In genomic region chr1:224113545-224113917, GRCh38 we compare ENCODE assay signal across 8 cellular contexts. TPM values are rescaled to one million over a fixed set of nuclear protein-coding genes. Genes with fewer than 3 reads are reported as not detected.
DNase-seq lines count a peak whose midpoint lies in the region; ATAC-seq, FAIRE-seq and TF ChIP-seq lines count a peak whose summit lies in the region.

No MANE protein-coding gene starts in this region.

- peak overlapping the region; percentile 93 for H2AFZ ChIP-seq in K562 (ENCODE audit: low read depth, low read length)

- POLR2A ChIA-PET in CD4-positive, alpha-beta T cell (lab: Charles Lee) = interaction anchor here (0.9 to 1.3 kb wide), 5 partner anchors 12 to 321 kb away, joined by 3 to 12 read pairs (median 5); partner anchors contain the start of genes DEGS1, NVL and WDR26
- POLR2A ChIA-PET in K562 (lab: Yijun Ruan, JAX) = interaction anchor here (0.9 kb wide), 1 partner anchor 346 kb away, joined by 4 read pairs; no protein-coding TSS in a partner anchor

- H3K4me2 ChIP-seq in K562 (ENCODE audit: insufficient read depth, low read length) = peak overlapping the region; percentile 88

- H3K4me3 ChIP-seq in K562 = peak overlapping the region; percentile 94

- H3K36me3 ChIP-seq in K562 (ENCODE audit: control insufficient read depth, insufficient read depth, low read length) = peaks cover 17% of the 10 kb centered on the region; the same call in 2 of the 3 replicates

- no peaks in the 10 kb centered on the region for H3K27me3 ChIP-seq in CD4-positive, alpha-beta T cell (ENCODE audit: control insufficient read depth, insufficient read depth, low read length)
- no peaks in the 10 kb centered on the region for H3K27me3 ChIP-seq in K562 (ENCODE audit: control insufficient read depth in 2 of 2, insufficient read depth in 2 of 2, low read length in 2 of 2)

- TF ChIP-seq RAD21 in K562 (CRISPR knock-in tag; conservative IDR thresholded peaks at IDR 0.05 in 1 of 2, IDR thresholded peaks at IDR 0.05 in 1 of 2) = no peak

- TF ChIP-seq POLR2A in K562 (conservative IDR thresholded peaks at IDR 0.05) = no peak

- 29% methylated on average over 2 of the region's 2 CpGs for WGBS in K562 (ENCODE audit: insufficient coverage, low coverage, missing lambda C conversion rate)

- peak overlapping the region; percentile 91 for H3K27ac ChIP-seq in CD4-positive, alpha-beta T cell (ENCODE audit: low read depth, low read length)
- H3K27ac ChIP-seq in K562 (ENCODE audit: extremely low read depth, low read depth, low read length) = peak overlapping the region; percentile 84; the same call in 1 of the 3 replicates

- peaks cover 7% of the 10 kb centered on the region; the same call in 1 of the 2 replicates for H4K20me1 ChIP-seq in K562 (replicated peaks; ENCODE audit: control insufficient read depth, insufficient read depth, low read length)

- peak overlapping the region; percentile 92 for H3K4me3 Mint-ChIP-seq in CD4-positive, alpha-beta T cell
- peak overlapping the region; percentile 87 to 98 (median 96) for H3K4me3 Mint-ChIP-seq in naive B cell

- peaks cover 49% of the 10 kb centered on the region for H3K79me2 ChIP-seq in K562 (ENCODE audit: control insufficient read depth, insufficient read depth, low read length)

- no peak for DNase-seq in CD4-positive, alpha-beta T cell
- no peak for DNase-seq in K562 (ENCODE audit: extremely low read depth in 1 of 4, low spot score in 3 of 4)
- no peak for DNase-seq in naive B cell
- DNase-seq in DMS79 treated with DMSO at 0.1 percent for 48 hours (lab: John Stamatoyannopoulos, UW) = no peak
- DNase-seq in CD1c-positive myeloid dendritic cell (ENCODE audit: extremely low spot score) = no peak
- DNase-seq in AG08395 (ENCODE audit: low spot score) = no peak
- DNase-seq in inferior parietal cortex (ENCODE audit: extremely low spot score) = no peak

- H3K27me3 Mint-ChIP-seq in CD4-positive, alpha-beta T cell = peaks cover 8% of the 10 kb centered on the region
- no peaks in the 10 kb centered on the region for H3K27me3 Mint-ChIP-seq in naive B cell

- H3K4me1 ChIP-seq in K562 (replicated peaks in 1 of 2; ENCODE audit: control insufficient read depth in 2 of 2, insufficient read depth in 2 of 2, low read length in 2 of 2) = peaks cover 5 to 11% of the 10 kb centered on the region in 2 experiments; a peak in 3 of 5 replicates

- no TSS peak for BruUV-seq in K562 (replicated peaks; lab: Mats Ljungman, UMichigan)

- H3K27ac Mint-ChIP-seq in CD4-positive, alpha-beta T cell = peak overlapping the region; percentile 84
- H3K27ac Mint-ChIP-seq in naive B cell = peak overlapping the region; percentile 86 to 98 (median 95)

- no peak for FAIRE-seq in K562 (lab: Jason Lieb, UNC)

- no peaks in the 10 kb centered on the region for H3K9me3 Mint-ChIP-seq in CD4-positive, alpha-beta T cell
- no peaks in the 10 kb centered on the region for H3K9me3 Mint-ChIP-seq in naive B cell

- ATAC-seq in CD4-positive, alpha-beta T cell (ENCODE audit: poor library complexity) = peak; percentile 18
- ATAC-seq in HG02884 (IDR thresholded peaks at IDR 0.05; ENCODE audit: unreplicated experiment) (peak; percentile 18), K562 (no peak), naive B cell (ENCODE audit: low read depth in 2 of 2) (no peak)

- H3K9ac ChIP-seq in K562 (ENCODE audit: insufficient read depth in 1 of 2, low read depth in 2 of 2, low read length in 2 of 2) = peak overlapping the region in 1 of 2 experiments; percentile 89; a peak in 2 of 4 replicates

- in situ Hi-C loops in K562 (cut with MboI) = loop anchor here (10.0 to 25.0 kb wide), 3 partner anchors 224 to 824 kb away; partner anchors contain the start of genes DNAH14 and NVL

- intact Hi-C loops in CD4-positive, alpha-beta T cell (cut with DNase I, micrococcal nuclease) = loop anchor here in 1 of 2 experiments (5.0 kb wide), 1 partner anchor 1314 kb away; the partner anchor contains the start of gene LBR
- intact Hi-C loops in K562 (cut with micrococcal nuclease) = loop anchor here (10.0 kb wide), 1 partner anchor 531 kb away; no protein-coding TSS in a partner anchor

- H3K9me1 ChIP-seq in K562 (ENCODE audit: control insufficient read depth, insufficient read depth, low read length) = no peaks in the 10 kb centered on the region

- peaks cover 11% of the 10 kb centered on the region for H3K36me3 Mint-ChIP-seq in CD4-positive, alpha-beta T cell (ENCODE audit: low read depth)
- no peaks in the 10 kb centered on the region for H3K36me3 Mint-ChIP-seq in naive B cell

- H3K9me3 ChIP-seq in CD4-positive, alpha-beta T cell (ENCODE audit: control insufficient read depth, low read length) = no peaks in the 10 kb centered on the region
- no peaks in the 10 kb centered on the region; the same call in 1 of the 2 replicates for H3K9me3 ChIP-seq in K562 (replicated peaks; ENCODE audit: control insufficient read depth, insufficient read depth, low read depth, low read length)

- CTCF ChIA-PET in CD4-positive, alpha-beta T cell (lab: Charles Lee) = no interaction called here
- CTCF ChIA-PET in K562 (lab: Yijun Ruan, JAX; ENCODE audit: low intra/inter-chr PET ratio) = no interaction called here

- no peak for TF ChIP-seq EP300 in K562 (IDR thresholded peaks at IDR 0.05; ENCODE audit: low read length)

- TF ChIP-seq CTCF in CD4-positive, alpha-beta T cell (IDR thresholded peaks at IDR 0.05) = no peak
- TF ChIP-seq CTCF in K562 (IDR thresholded peaks at IDR 0.05 in 2 of 3, conservative IDR thresholded peaks at IDR 0.05 in 1 of 3; ENCODE audit: insufficient read depth in 2 of 3, low read depth in 1 of 3, low read length in 3 of 3) = no peak

- peaks cover 40% of the 10 kb centered on the region for H3K4me1 Mint-ChIP-seq in CD4-positive, alpha-beta T cell (ENCODE audit: low read depth)
- peaks cover 17 to 35% (median 22%) of the 10 kb centered on the region in 3 donors for H3K4me1 Mint-ChIP-seq in naive B cell

TF ChIP-seq in K562, 482 proteins besides CTCF, POLR2A, EP300 and RAD21 (continues in another document):
- TF ChIP-seq HDGF (IDR thresholded peaks at IDR 0.05) (0 out of 2 replicates have a peak, but pooled peaks have one; percentile 71), MBD1 (CRISPR knock-in tag; IDR thresholded peaks at IDR 0.05) (0 out of 2 replicates have a peak, but pooled peaks have one; percentile 37), KLF6 (CRISPR knock-in tag; IDR thresholded peaks at IDR 0.05; ENCODE audit: borderline replicate concordance) (no peak), ZMIZ1 (IDR thresholded peaks at IDR 0.05; ENCODE audit: low read depth in 2 of 2, low read length in 2 of 2) (no peak)

RNA-seq across cellular contexts. Expression of gene FBXO28, which starts 0.4 kb away (rescaled TPM):
- 10 to 100 TPM; 32.5 to 37.1 TPM for total RNA-seq in CD4-positive, alpha-beta T cell
- total RNA-seq in K562 (2011; cell fraction: chromatin; rRNA removed; ENCODE audit: low replicate concordance) = 44.8 and 124 TPM in 2 replicates
- total RNA-seq in K562 (2011; cell fraction: nucleolus; rRNA removed) = 21.3 and 25.9 TPM in 2 replicates
- total RNA-seq in K562 (2011; cell fraction: nucleoplasm; rRNA removed) = 42.8 and 45.4 TPM in 2 replicates
- total RNA-seq in K562 (2014; rRNA removed) (22.0 and 25.3 TPM in 2 replicates), K562 (2014; rRNA removed; fragmentation: Illumina TruSeq; extraction: Trizol) (34.8 and 38.0 TPM in 2 replicates), K562 (2015; rRNA removed; fragmentation: Illumina TruSeq; extraction: Trizol) (26.3 and 29.9 TPM in 2 replicates), K562 (2021) (27.1 and 27.8 TPM in 2 replicates)
- polyA plus RNA-seq in K562 (2011; rRNA removed) (17.0 and 27.4 TPM in 2 replicates), K562 (2014; fragmentation: Illumina TruSeq; extraction: Trizol) (19.6 and 20.5 TPM in 2 replicates), K562 (2014; fragmentation: Nextera tagmentation; extraction: Ambion mirVana) (1 to 10 TPM; 4.1 to 5.8 TPM), K562 (2014; rRNA removed) (17.6 and 19.2 TPM in 2 replicates), naive B cell (ENCODE audit: low read depth in 6 of 6) (10 to 100 TPM; 22.7 to 37.2 (median 25.8) TPM)
- polyA plus RNA-seq in K562 (2011; cell fraction: cytosol; rRNA removed) = 7.5 and 8.0 TPM in 2 replicates
- polyA plus RNA-seq in K562 (2011; cell fraction: nucleus; rRNA removed) = 11.4 and 11.8 TPM in 2 replicates
- 12.4 and 13.4 TPM in 2 replicates for polyA plus RNA-seq in K562 (2012)
- 46.2 and 46.6 TPM in 2 replicates for polyA minus RNA-seq in K562 (2011; rRNA and poly(A)+ RNA removed)
- 10.0 and 15.1 TPM in 2 replicates for polyA minus RNA-seq in K562 (2011; cell fraction: cytosol; rRNA and poly(A)+ RNA removed)
- polyA minus RNA-seq in K562 (2011; cell fraction: nucleus; rRNA and poly(A)+ RNA removed) = 19.7 and 24.2 TPM in 2 replicates

Comparison
In these comparisons a context has a peak if more than half of its experiments do, and no peak if none do; other contexts are left out.
1. ATAC-seq: peak in CD4-positive, alpha-beta T cell (single experiment) and HG02884 (single experiment); none in K562 (single experiment) and naive B cell (0 of 2).